In genomic region chr7:128080169-128080568, GRCh38 we compare ENCODE assay signal across 16 cellular contexts. TPM values are rescaled to one million over a fixed set of nuclear protein-coding genes. Genes with fewer than 3 reads are reported as not detected.
DNase-seq lines count a peak whose midpoint lies in the region; ATAC-seq, FAIRE-seq and TF ChIP-seq lines count a peak whose summit lies in the region.
"Had no signal": no experiment of that assay in that cellular context is flagged by ENCODE, and none has a peak within 500 bp of the region (broad histone marks: within the 10 kb centered on the region; RNA-seq: fewer than 3 reads in every experiment).

No MANE protein-coding gene starts in this region.

- H3K36me3 ChIP-seq in HepG2 (replicated peaks in 1 of 2; ENCODE audit: control insufficient read depth in 1 of 2, insufficient read depth in 2 of 2, low read length in 2 of 2): peaks cover 51 to 95% of the 10 kb centered on the region in 2 experiments
- peaks cover 0 to 28% (median 15%) of the 10 kb centered on the region in 4 donors for H3K36me3 ChIP-seq in right lobe of liver
- H3K36me3 ChIP-seq in K562 (ENCODE audit: control insufficient read depth, insufficient read depth, low read length): peaks cover 93% of the 10 kb centered on the region; the same call in 2 of the 3 replicates
- H3K36me3 ChIP-seq in neural progenitor cell: no peaks in the 10 kb centered on the region

- TF ChIP-seq POLR2A in HepG2 (IDR thresholded peaks at IDR 0.05; ENCODE audit: insufficient read depth in 1 of 2, low read depth in 2 of 2, low read length in 2 of 2): no peak
- no peak for TF ChIP-seq POLR2A in right lobe of liver (IDR thresholded peaks at IDR 0.05)
- no peak; the same call in 1 of the 2 replicates for TF ChIP-seq POLR2A in K562 (conservative IDR thresholded peaks at IDR 0.05)

- CTCF ChIA-PET in HepG2 (lab: Yijun Ruan, JAX; ENCODE audit: low intra/inter-chr PET ratio, low total read pairs): no interaction called here
- CTCF ChIA-PET in K562 (lab: Yijun Ruan, JAX; ENCODE audit: low intra/inter-chr PET ratio): no interaction called here

- in situ Hi-C loops in HepG2 (cut with HindIII; ENCODE audit: extremely low pct_ligation_motif_present, low pct_unique_long_range_greater_than_20kb): no loop called here
- in situ Hi-C loops in K562 (cut with MboI): no loop called here

- H3K27ac ChIP-seq in HepG2 (ENCODE audit: extremely low read length, insufficient read depth, low read length) (no peak overlapping the region), right lobe of liver (no peak overlapping the region), K562 (ENCODE audit: extremely low read depth, low read depth, low read length) (no peak overlapping the region), neural progenitor cell (no peak overlapping the region)
- H3K27ac ChIP-seq: A549 had no signal

- TF ChIP-seq CTCF in HepG2 (CRISPR knock-in tag; IDR thresholded peaks at IDR 0.05) (no peak), right lobe of liver (IDR thresholded peaks at IDR 0.05) (no peak), K562 (IDR thresholded peaks at IDR 0.05 in 2 of 3, conservative IDR thresholded peaks at IDR 0.05 in 1 of 3; ENCODE audit: insufficient read depth in 2 of 3, low read depth in 1 of 3, low read length in 3 of 3) (no peak), neural progenitor cell (IDR thresholded peaks at IDR 0.05) (no peak)

- H3K9me1 ChIP-seq in K562 (ENCODE audit: control insufficient read depth, insufficient read depth, low read length): peaks cover 8% of the 10 kb centered on the region

- H3K36me3 Mint-ChIP-seq in neural progenitor cell: peaks cover 8% of the 10 kb centered on the region
- H3K36me3 Mint-ChIP-seq: IgD-negative memory B cell had no signal

- H3F3A ChIP-seq in neural progenitor cell (ENCODE audit: low read depth): no peaks in the 10 kb centered on the region

- H3K79me2 ChIP-seq in HepG2 (ENCODE audit: insufficient read depth, low read length) (no peaks in the 10 kb centered on the region), K562 (ENCODE audit: control insufficient read depth, insufficient read depth, low read length) (no peaks in the 10 kb centered on the region), neural progenitor cell (ENCODE audit: low read depth) (no peaks in the 10 kb centered on the region)

- H3K9ac ChIP-seq in HepG2 (ENCODE audit: insufficient read depth, low read depth, low read length) (no peak overlapping the region), K562 (ENCODE audit: insufficient read depth in 1 of 2, low read depth in 2 of 2, low read length in 2 of 2) (no peak overlapping the region; a peak in 1 of 4 replicates), neural progenitor cell (no peak overlapping the region)

- H3K27me3 ChIP-seq in HepG2 (ENCODE audit: control insufficient read depth in 1 of 2, insufficient read depth in 2 of 2, low read length in 2 of 2): no peaks in the 10 kb centered on the region
- H3K27me3 ChIP-seq in right lobe of liver: no peaks in the 10 kb centered on the region
- no peaks in the 10 kb centered on the region for H3K27me3 ChIP-seq in K562 (ENCODE audit: control insufficient read depth in 2 of 2, insufficient read depth in 2 of 2, low read length in 2 of 2)
- no peaks in the 10 kb centered on the region for H3K27me3 ChIP-seq in neural progenitor cell

- H3K4me1 Mint-ChIP-seq in neural progenitor cell: peaks cover 57% of the 10 kb centered on the region
- H3K4me1 Mint-ChIP-seq: CD14-positive monocyte; CD8-positive, alpha-beta memory T cell had no signal

- TF ChIP-seq EP300 in HepG2 (IDR thresholded peaks at IDR 0.05; ENCODE audit: low read depth in 2 of 2, low read length in 2 of 2) (no peak), HepG2 (CRISPR knock-in tag; IDR thresholded peaks at IDR 0.05; ENCODE audit: borderline replicate concordance) (no peak), K562 (IDR thresholded peaks at IDR 0.05; ENCODE audit: low read length) (no peak)

- no peak overlapping the region for H2AFZ ChIP-seq in HepG2 (ENCODE audit: low read length)
- H2AFZ ChIP-seq in K562 (ENCODE audit: low read depth, low read length): no peak overlapping the region
- no peak overlapping the region for H2AFZ ChIP-seq in neural progenitor cell (replicated peaks)

- intact Hi-C loops in HepG2 (cut with micrococcal nuclease; ENCODE audit: unreplicated experiment) (no loop called here), right lobe of liver (cut with DNase I) (no loop called here), K562 (cut with micrococcal nuclease) (no loop called here)

- FAIRE-seq in HepG2 (lab: Jason Lieb, UNC) (no peak), K562 (lab: Jason Lieb, UNC) (no peak)
- FAIRE-seq: A549 had no signal

- no peak for ATAC-seq in HepG2
- ATAC-seq in right lobe of liver: no peak
- ATAC-seq in K562: no peak
- ATAC-seq in GM18517 (IDR thresholded peaks at IDR 0.05; ENCODE audit: unreplicated experiment): no peak
- ATAC-seq in GM18858 (IDR thresholded peaks at IDR 0.05; ENCODE audit: unreplicated experiment): no peak
- ATAC-seq: A549 had no signal

- no peak overlapping the region for H3K4me3 Mint-ChIP-seq in neural progenitor cell
- H3K4me3 Mint-ChIP-seq: CD14-positive monocyte; CD8-positive, alpha-beta memory T cell; H9; IgD-negative memory B cell had no signal

- H3K9me3 Mint-ChIP-seq in neural progenitor cell: no peaks in the 10 kb centered on the region
- H3K9me3 Mint-ChIP-seq: CD14-positive monocyte; CD8-positive, alpha-beta memory T cell; H9; IgD-negative memory B cell had no signal

- DNase-seq in HepG2 (ENCODE audit: low spot score) (no peak), right lobe of liver (no peak), K562 (ENCODE audit: extremely low read depth in 1 of 4, low spot score in 3 of 4) (no peak), neural progenitor cell (ENCODE audit: low spot score) (no peak)
- DNase-seq in activated CD8-positive, alpha-beta memory T cell treated with anti-CD3 and anti-CD28 coated beads, Interleukin-2, amount 50 U/mL, for 4 hours: no peak
- DNase-seq: Caco-2; CD8-positive, alpha-beta memory T cell; GF-D8; GOT3; H9 had no signal

- 97% methylated on average over 7 of the region's 7 CpGs for WGBS in HepG2 (ENCODE audit: low lambda C conversion rate)
- whole genome bisulfite sequencing in right lobe of liver (ENCODE audit: insufficient coverage, low coverage, low lambda C conversion rate, missing lambda C conversion rate): 96% methylated on average over 5 of the region's 7 CpGs
- 91% methylated on average over 6 of the region's 7 CpGs for WGBS in K562 (ENCODE audit: insufficient coverage, low coverage, missing lambda C conversion rate)

- TF ChIP-seq RAD21 in HepG2 (CRISPR knock-in tag; IDR thresholded peaks at IDR 0.05) (no peak), K562 (CRISPR knock-in tag; conservative IDR thresholded peaks at IDR 0.05 in 1 of 2, IDR thresholded peaks at IDR 0.05 in 1 of 2) (no peak)

- H3K27ac Mint-ChIP-seq in neural progenitor cell: peak overlapping the region; percentile 98

- H3K4me2 ChIP-seq in HepG2 (ENCODE audit: low read depth, low read length) (no peak overlapping the region), K562 (ENCODE audit: insufficient read depth, low read length) (no peak overlapping the region), neural progenitor cell (no peak overlapping the region)
- H3K4me2 ChIP-seq: A549 had no signal

- H3K4me1 ChIP-seq in HepG2 (ENCODE audit: insufficient read depth, low read length) (no peaks in the 10 kb centered on the region), right lobe of liver (peaks cover 0 to 9% (median 0%) of the 10 kb centered on the region in 4 donors), K562 (replicated peaks in 1 of 2; ENCODE audit: control insufficient read depth in 2 of 2, insufficient read depth in 2 of 2, low read length in 2 of 2) (peaks cover 0 to 6% of the 10 kb centered on the region in 2 experiments; a peak in 2 of 5 replicates), neural progenitor cell (peaks cover 25% of the 10 kb centered on the region)
- H3K4me1 ChIP-seq: A549, Caco-2 had no signal

- H3K4me3 ChIP-seq in HepG2 (replicated peaks in 1 of 3; ENCODE audit: insufficient read depth in 1 of 3, low read depth in 2 of 3, low read length in 3 of 3): no peak overlapping the region
- no peak overlapping the region for H3K4me3 ChIP-seq in right lobe of liver
- no peak overlapping the region for H3K4me3 ChIP-seq in K562
- H3K4me3 ChIP-seq in neural progenitor cell: no peak overlapping the region
- H3K4me3 ChIP-seq: A549 had no signal

- H4K20me1 ChIP-seq in HepG2 (ENCODE audit: insufficient read depth, low read length) (no peaks in the 10 kb centered on the region; the same call in 1 of the 2 replicates), K562 (replicated peaks; ENCODE audit: control insufficient read depth, insufficient read depth, low read length) (peaks cover 17% of the 10 kb centered on the region), neural progenitor cell (ENCODE audit: low read depth) (peaks cover 35% of the 10 kb centered on the region)

- POLR2A ChIA-PET in HepG2 (lab: Yijun Ruan, JAX): no interaction called here
- POLR2A ChIA-PET in K562 (lab: Yijun Ruan, JAX): interaction anchor here (1.2 to 1.8 kb wide), 5 partner anchors 10 to 22 kb away, joined by 3 to 6 read pairs (median 4); no protein-coding TSS in a partner anchor

- H3K27me3 Mint-ChIP-seq in neural progenitor cell (ENCODE audit: insufficient read depth, low read depth): peaks cover 8% of the 10 kb centered on the region
- H3K27me3 Mint-ChIP-seq: CD8-positive, alpha-beta memory T cell; IgD-negative memory B cell had no signal

- BruUV-seq in HepG2 (replicated peaks; lab: Mats Ljungman, UMichigan) (no TSS peak), K562 (replicated peaks; lab: Mats Ljungman, UMichigan) (no TSS peak)

- H3K9me3 ChIP-seq in HepG2 (ENCODE audit: low read length): no peaks in the 10 kb centered on the region
- H3K9me3 ChIP-seq in right lobe of liver: no peaks in the 10 kb centered on the region
- H3K9me3 ChIP-seq in K562 (replicated peaks; ENCODE audit: control insufficient read depth, insufficient read depth, low read depth, low read length): no peaks in the 10 kb centered on the region
- no peaks in the 10 kb centered on the region for H3K9me3 ChIP-seq in neural progenitor cell (ENCODE audit: low read depth)
- H3K9me3 ChIP-seq: A549, Caco-2 had no signal

RNA-seq across cellular contexts. Expression of gene LRRC4, which starts 48.9 kb away (rescaled TPM):
- total RNA-seq in HepG2 (2016; rRNA removed; fragmentation: Illumina TruSeq; extraction: Trizol) (not detected in 2 replicates), right lobe of liver (1 to 10 TPM in 5 of 6 experiments, under 1 TPM in 1; 0.74 to 4.0 (median 2.5) TPM), K562 (2014; rRNA removed) (not detected in 2 replicates), K562 (2014; rRNA removed; fragmentation: Illumina TruSeq; extraction: Trizol) (not detected in 2 replicates), K562 (2015; rRNA removed; fragmentation: Illumina TruSeq; extraction: Trizol) (not detected in 2 replicates), K562 (2021) (0.07 TPM in 1 of 2 replicates, not detected in the other), neural progenitor cell (ENCODE audit: low replicate concordance) (19.8 and 26.9 TPM in 2 replicates)
- total RNA-seq in HepG2 (2016; cell fraction: cytosol; rRNA removed; fragmentation: Illumina TruSeq; extraction: Trizol; ENCODE audit: low read depth): not detected in 2 replicates
- total RNA-seq in HepG2 (2016; cell fraction: insoluble cytoplasmic fraction; rRNA removed; fragmentation: Illumina TruSeq; extraction: Trizol): not detected in 2 replicates
- not detected in 2 replicates for total RNA-seq in HepG2 (2016; cell fraction: membrane; rRNA removed; fragmentation: Illumina TruSeq; extraction: Trizol)
- not detected in 2 replicates for total RNA-seq in HepG2 (2016; cell fraction: nucleus; rRNA removed; fragmentation: Illumina TruSeq; extraction: Trizol)
- polyA plus RNA-seq in HepG2 (2011; rRNA removed) (not detected in 2 replicates), K562 (2011; rRNA removed) (not detected in 2 replicates), K562 (2014; fragmentation: Illumina TruSeq; extraction: Trizol) (not detected in 2 replicates), K562 (2014; fragmentation: Nextera tagmentation; extraction: Ambion mirVana) (under 1 TPM in 1 of 2 experiments, not detected in 1; 0.04 TPM), K562 (2014; rRNA removed) (0.11 TPM in 1 of 2 replicates, not detected in the other)
- polyA plus RNA-seq in HepG2 (2011; cell fraction: cytosol; rRNA removed): not detected in 2 replicates
- not detected in 2 replicates for polyA plus RNA-seq in HepG2 (2011; cell fraction: nucleus; rRNA removed)
- 0.08 and 0.23 TPM in 2 replicates for polyA plus RNA-seq in HepG2 (2012)
- not detected in 2 replicates for polyA plus RNA-seq in HepG2 (2016; cell fraction: cytosol; fragmentation: Illumina TruSeq; extraction: Trizol; ENCODE audit: low read depth)
- polyA plus RNA-seq in HepG2 (2016; cell fraction: insoluble cytoplasmic fraction; fragmentation: Illumina TruSeq; extraction: Trizol; ENCODE audit: low read depth): not detected in 2 replicates
- polyA plus RNA-seq in HepG2 (2016; cell fraction: membrane; fragmentation: Illumina TruSeq; extraction: Trizol; ENCODE audit: low read depth): not detected in 2 replicates
- polyA plus RNA-seq in HepG2 (2016; cell fraction: nucleus; fragmentation: Illumina TruSeq; extraction: Trizol; ENCODE audit: insufficient read depth, low read depth): not detected in 2 replicates
- polyA minus RNA-seq in HepG2 (2011; rRNA and poly(A)+ RNA removed; ENCODE audit: low replicate concordance): not detected in 2 replicates
- not detected in 2 replicates for polyA minus RNA-seq in HepG2 (2011; cell fraction: cytosol; rRNA and poly(A)+ RNA removed)
- not detected in 2 replicates for polyA minus RNA-seq in HepG2 (2011; cell fraction: nucleus; rRNA and poly(A)+ RNA removed)
- not detected in 2 replicates for total RNA-seq in K562 (2011; cell fraction: chromatin; rRNA removed; ENCODE audit: low replicate concordance)
- not detected in 2 replicates for total RNA-seq in K562 (2011; cell fraction: nucleolus; rRNA removed)
- not detected in 2 replicates for total RNA-seq in K562 (2011; cell fraction: nucleoplasm; rRNA removed)
- polyA plus RNA-seq in K562 (2011; cell fraction: cytosol; rRNA removed): not detected in 2 replicates
- not detected in 2 replicates for polyA plus RNA-seq in K562 (2011; cell fraction: nucleus; rRNA removed)
- 0.07 and 0.21 TPM in 2 replicates for polyA plus RNA-seq in K562 (2012)
- polyA minus RNA-seq in K562 (2011; rRNA and poly(A)+ RNA removed): not detected in 2 replicates
- not detected in 2 replicates for polyA minus RNA-seq in K562 (2011; cell fraction: cytosol; rRNA and poly(A)+ RNA removed)
- polyA minus RNA-seq in K562 (2011; cell fraction: nucleus; rRNA and poly(A)+ RNA removed): not detected in 2 replicates
- total RNA-seq: Caco-2, HT-29 had no signal
- polyA plus RNA-seq: A549; CD8-positive, alpha-beta memory T cell; IgD-negative memory B cell had no signal

Comparison
In these comparisons a context has a peak if more than half of its experiments do, and no peak if none do; other contexts are left out.
1. Of the 241 proteins assayed by ChIP-seq in both HepG2 and K562: peak only in HepG2: none; only in K562: POLR2G; in both: RBM22; in neither: 239.